Comparison of ENCODE assay signal across 9 cellular contexts in the genomic region with DNA sequence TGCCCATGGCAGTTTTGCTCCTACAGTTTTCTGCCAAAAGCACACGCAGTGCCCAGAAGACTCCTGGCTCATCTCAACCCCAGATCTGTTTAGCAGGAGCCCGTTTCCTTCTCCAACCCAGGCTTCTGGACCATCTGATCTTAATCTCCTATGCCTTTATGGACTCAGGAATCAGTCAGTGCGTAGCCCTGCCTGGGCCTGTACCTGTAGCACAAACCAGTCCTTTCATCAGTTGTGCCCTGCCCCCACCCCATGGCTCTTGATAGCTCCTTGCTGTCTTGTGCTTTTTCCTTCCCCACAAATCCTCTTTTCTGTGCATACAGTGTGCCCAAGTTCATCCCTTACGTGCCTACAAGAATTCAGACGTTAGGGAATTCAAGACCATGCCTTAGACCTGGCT. TPM values are rescaled to one million over a fixed set of nuclear protein-coding genes. Genes with fewer than 3 reads are reported as not detected.
A peak's percentile ranks its signal among the peaks of the same experiment; 100 is the strongest.
DNase-seq lines count a peak whose midpoint lies in the region; ATAC-seq, FAIRE-seq and TF ChIP-seq lines count a peak whose summit lies in the region.
"Had no signal": no experiment of that assay in that cellular context is flagged by ENCODE, and none has a peak within 500 bp of the region (broad histone marks: within the 10 kb centered on the region; RNA-seq: fewer than 3 reads in every experiment).

No MANE protein-coding gene starts in this region.

- ATAC-seq in A549 (no peak), mucosa of descending colon (no peak), GM18909 (IDR thresholded peaks at IDR 0.05; ENCODE audit: poor library complexity, unreplicated experiment) (no peak), GM18867 (IDR thresholded peaks at IDR 0.05; ENCODE audit: unreplicated experiment) (no peak)

- WGBS in A549 (ENCODE audit: missing lambda C conversion rate): 83% methylated on average over 5 of the region's 5 CpGs

- H3K27me3 ChIP-seq in HL-60 (ENCODE audit: insufficient read depth, poor library complexity, severe bottlenecking) (no peaks in the 10 kb centered on the region), breast epithelium (no peaks in the 10 kb centered on the region)

- DNase-seq in A549 (ENCODE audit: low read depth in 1 of 2, low spot score in 1 of 2): no peak
- peak in 1 of 2 experiments; percentile 14 for DNase-seq in HL-60 (ENCODE audit: low read depth in 1 of 2, low spot score in 1 of 2)
- DNase-seq in breast epithelium (ENCODE audit: low spot score in 2 of 2): no peak
- DNase-seq in mucosa of descending colon: peak in 2 of 3 donors; percentile 26 to 29
- DNase-seq in GDM1 (lab: John Stamatoyannopoulos, UW): no peak
- DNase-seq in NCI-H510A (lab: John Stamatoyannopoulos, UW): no peak
- DNase-seq: SIG-M5 had no signal

- no peak for TF ChIP-seq RAD21 in A549 (conservative IDR thresholded peaks at IDR 0.05 in 1 of 2, IDR thresholded peaks at IDR 0.05 in 1 of 2)

- intact Hi-C loops in breast epithelium (cut with DNase I; ENCODE audit: low total_unique reads) (no loop called here), mucosa of descending colon (cut with DNase I, micrococcal nuclease) (no loop called here)

- H3K9me3 ChIP-seq in A549 (peaks cover 32% of the 10 kb centered on the region), breast epithelium (peaks cover 0 to 13% of the 10 kb centered on the region in 2 donors), mucosa of descending colon (peaks cover 6% of the 10 kb centered on the region)

- FAIRE-seq in A549 (lab: Jason Lieb, UNC): no peak

- H3K4me1 ChIP-seq in A549 (no peaks in the 10 kb centered on the region), breast epithelium (no peaks in the 10 kb centered on the region), mucosa of descending colon (ENCODE audit: low read depth) (peaks cover 6% of the 10 kb centered on the region)

- TF ChIP-seq POLR2A in A549 (IDR thresholded peaks at IDR 0.05; ENCODE audit: low read length) (no peak), breast epithelium (IDR thresholded peaks at IDR 0.05) (no peak)

- H3K4me3 ChIP-seq in A549 (peak overlapping the region; percentile 69), HL-60 (replicated peaks; ENCODE audit: insufficient read depth, low read length) (peak overlapping the region; percentile 69), breast epithelium (peak overlapping the region; percentile 72 to 91 (median 73)), mucosa of descending colon (no peak overlapping the region)

- POLR2A ChIA-PET in A549 (lab: Yijun Ruan, JAX): interaction anchor here (2.0 kb wide), 1 partner anchor 548 kb away, joined by 7 read pairs; a partner anchor contains a TSS

- H3K27ac ChIP-seq in A549: no peak overlapping the region
- peak overlapping the region; percentile 95 for H3K27ac ChIP-seq in HL-60 (replicated peaks)
- H3K27ac ChIP-seq in breast epithelium: peak overlapping the region; percentile 86 to 89

- H3K36me3 ChIP-seq in breast epithelium: no peaks in the 10 kb centered on the region
- H3K36me3 ChIP-seq in mucosa of descending colon (ENCODE audit: low read depth): no peaks in the 10 kb centered on the region

- TF ChIP-seq EP300 in A549 (IDR thresholded peaks at IDR 0.05): no peak

- peak overlapping the region; percentile 72 for H3K4me2 ChIP-seq in A549

- TF ChIP-seq CTCF in A549 (IDR thresholded peaks at IDR 0.05) (no peak), HL-60 (IDR thresholded peaks at IDR 0.05; ENCODE audit: insufficient read depth, low read length) (no peak), breast epithelium (IDR thresholded peaks at IDR 0.05) (no peak), mucosa of descending colon (IDR thresholded peaks at IDR 0.05) (no peak)

- CTCF ChIA-PET in A549 (lab: Yijun Ruan, JAX): no interaction called here

TF ChIP-seq in A549, 52 proteins besides CTCF, POLR2A, EP300 and RAD21:
- TF ChIP-seq, protein P1, sequence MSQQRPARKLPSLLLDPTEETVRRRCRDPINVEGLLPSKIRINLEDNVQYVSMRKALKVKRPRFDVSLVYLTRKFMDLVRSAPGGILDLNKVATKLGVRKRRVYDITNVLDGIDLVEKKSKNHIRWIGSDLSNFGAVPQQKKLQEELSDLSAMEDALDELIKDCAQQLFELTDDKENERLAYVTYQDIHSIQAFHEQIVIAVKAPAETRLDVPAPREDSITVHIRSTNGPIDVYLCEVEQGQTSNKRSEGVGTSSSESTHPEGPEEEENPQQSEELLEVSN (IDR thresholded peaks at IDR 0.05; ENCODE audit: borderline replicate concordance, low read depth): no peak
- no peak for TF ChIP-seq PHF8 (IDR thresholded peaks at IDR 0.05; ENCODE audit: borderline replicate concordance, low read depth)
- TF ChIP-seq HOXB13 (CRISPR knock-in tag; IDR thresholded peaks at IDR 0.05; ENCODE audit: low read depth): no peak
- TF ChIP-seq GATA3 (IDR thresholded peaks at IDR 0.05; ENCODE audit: borderline replicate concordance): no peak
- no peak for TF ChIP-seq ZSCAN20 (CRISPR knock-in tag; IDR thresholded peaks at IDR 0.05)
- no peak for TF ChIP-seq MYC (IDR thresholded peaks at IDR 0.05; ENCODE audit: borderline replicate concordance, low read length)
- TF ChIP-seq JUN (IDR thresholded peaks at IDR 0.05): no peak
- TF ChIP-seq NFE2L2 (conservative IDR thresholded peaks at IDR 0.05; ENCODE audit: low read length): no peak
- TF ChIP-seq CHD4 (IDR thresholded peaks at IDR 0.05; ENCODE audit: borderline replicate concordance): no peak
- TF ChIP-seq, protein P2, sequence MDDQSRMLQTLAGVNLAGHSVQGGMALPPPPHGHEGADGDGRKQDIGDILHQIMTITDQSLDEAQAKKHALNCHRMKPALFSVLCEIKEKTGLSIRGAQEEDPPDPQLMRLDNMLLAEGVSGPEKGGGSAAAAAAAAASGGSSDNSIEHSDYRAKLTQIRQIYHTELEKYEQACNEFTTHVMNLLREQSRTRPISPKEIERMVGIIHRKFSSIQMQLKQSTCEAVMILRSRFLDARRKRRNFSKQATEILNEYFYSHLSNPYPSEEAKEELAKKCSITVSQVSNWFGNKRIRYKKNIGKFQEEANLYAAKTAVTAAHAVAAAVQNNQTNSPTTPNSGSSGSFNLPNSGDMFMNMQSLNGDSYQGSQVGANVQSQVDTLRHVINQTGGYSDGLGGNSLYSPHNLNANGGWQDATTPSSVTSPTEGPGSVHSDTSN (IDR thresholded peaks at IDR 0.05): no peak
- TF ChIP-seq, protein P3, sequence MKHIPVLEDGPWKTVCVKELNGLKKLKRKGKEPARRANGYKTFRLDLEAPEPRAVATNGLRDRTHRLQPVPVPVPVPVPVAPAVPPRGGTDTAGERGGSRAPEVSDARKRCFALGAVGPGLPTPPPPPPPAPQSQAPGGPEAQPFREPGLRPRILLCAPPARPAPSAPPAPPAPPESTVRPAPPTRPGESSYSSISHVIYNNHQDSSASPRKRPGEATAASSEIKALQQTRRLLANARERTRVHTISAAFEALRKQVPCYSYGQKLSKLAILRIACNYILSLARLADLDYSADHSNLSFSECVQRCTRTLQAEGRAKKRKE (CRISPR knock-in tag; IDR thresholded peaks at IDR 0.05; ENCODE audit: low read depth): no peak

RNA-seq across cellular contexts. Expression of a gene that starts 1.5 kb away (rescaled TPM):
- 0.89 and 1.1 TPM in 2 replicates for polyA plus RNA-seq in A549 (2011; rRNA removed)
- polyA plus RNA-seq in A549 (2012; cell fraction: cytosol; rRNA removed): 0.67 and 0.71 TPM in 2 replicates
- polyA plus RNA-seq in A549 (2012; cell fraction: nucleus; rRNA removed): 0.95 and 0.97 TPM in 2 replicates
- polyA plus RNA-seq in A549 (2017; fragmentation: RNase III; extraction: RNeasy Plus Mini Kit Qiagen cat#74134 plus additional on column Dnase treatment): 0.96 to 1.3 TPM (median 1.0 TPM) in 3 replicates
- 0.79 and 1.1 TPM in 2 replicates for polyA minus RNA-seq in A549 (2011; rRNA and poly(A)+ RNA removed)
- 10 to 100 TPM in 2 of 3 donors, 1 to 10 TPM in 1; 4.6 to 13.4 (median 12.7) TPM for total RNA-seq in breast epithelium
- total RNA-seq in mucosa of descending colon: 1 to 10 TPM; 5.2 to 7.4 (median 6.4) TPM

Comparison
In these comparisons a context has a peak if more than half of its experiments do, and no peak if none do; other contexts are left out.
1. DNase-seq: peak in mucosa of descending colon (2 of 3); none in A549 (0 of 2), breast epithelium (0 of 2), GDM1 (single experiment) and NCI-H510A (single experiment).
2. H3K27ac ChIP-seq: peak in HL-60 (single experiment) and breast epithelium (2 of 2); none in A549 (0 of 2).